Comparison of ENCODE assay signal across 22 cellular contexts in the genomic region with DNA sequence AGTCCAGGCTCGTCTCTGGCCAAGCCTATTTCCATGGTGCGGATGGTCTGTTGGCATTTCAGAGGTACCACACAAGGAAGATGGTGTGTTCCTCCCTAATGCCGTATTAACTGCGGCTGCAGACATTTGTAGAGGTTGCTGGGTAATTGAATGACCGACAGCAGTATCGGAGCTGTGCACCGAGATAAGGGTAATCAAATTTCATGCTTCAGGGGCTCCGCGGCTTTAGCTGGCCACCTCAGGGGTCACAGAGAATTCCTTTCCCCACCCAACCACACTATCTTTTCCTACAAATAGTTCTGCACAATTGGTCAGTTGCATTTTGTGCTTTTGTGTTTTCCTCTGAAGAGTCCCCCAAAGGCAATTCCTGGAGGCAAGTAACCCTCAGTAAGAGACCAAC.
A peak's percentile ranks its signal among the peaks of the same experiment; 100 is the strongest.
DNase-seq lines count a peak whose midpoint lies in the region; ATAC-seq and TF ChIP-seq lines count a peak whose summit lies in the region.
"Had no signal": no experiment of that assay in that cellular context is flagged by ENCODE, and none has a peak within 500 bp of the region (broad histone marks: within the 10 kb centered on the region; RNA-seq: fewer than 3 reads in every experiment).

No MANE protein-coding gene starts in this region.

- H3K4me3 Mint-ChIP-seq in neural progenitor cell: no peak overlapping the region
- H3K4me3 Mint-ChIP-seq: CD4-positive, alpha-beta T cell; CD8-positive, alpha-beta memory T cell; H9 had no signal

- peaks cover 20% of the 10 kb centered on the region for H3K27me3 Mint-ChIP-seq in neural progenitor cell (ENCODE audit: insufficient read depth, low read depth)
- H3K27me3 Mint-ChIP-seq: CD4-positive, alpha-beta T cell; CD8-positive, alpha-beta memory T cell had no signal

- H3K27ac Mint-ChIP-seq in neural progenitor cell: no peak overlapping the region
- H3K27ac Mint-ChIP-seq: CD14-positive monocyte; CD4-positive, alpha-beta T cell; CD8-positive, alpha-beta memory T cell; H9 had no signal

- H3K9me3 ChIP-seq in SK-N-SH: no peaks in the 10 kb centered on the region
- H3K9me3 ChIP-seq in neural progenitor cell (ENCODE audit: low read depth): no peaks in the 10 kb centered on the region
- H3K9me3 ChIP-seq: BE2C had no signal

- H2AFZ ChIP-seq in SK-N-SH (ENCODE audit: low read depth) (no peak overlapping the region), neural progenitor cell (replicated peaks) (no peak overlapping the region)
- H2AFZ ChIP-seq: GM23248 had no signal

- H3K4me3 ChIP-seq in SK-N-SH (ENCODE audit: low read depth in 2 of 2, low read length in 1 of 2) (no peak overlapping the region), neural progenitor cell (no peak overlapping the region), H7 (ENCODE audit: insufficient read depth, low read depth, low read length) (no peak overlapping the region)
- H3K4me3 ChIP-seq: BLaER1 treated with 17β-estradiol and CSF1 and Interleukin-3, amounts not matched to agents 10 nM and 100 nM; GM12878; GM23248 had no signal

- H3K36me3 Mint-ChIP-seq in neural progenitor cell: no peaks in the 10 kb centered on the region
- H3K36me3 Mint-ChIP-seq: CD14-positive monocyte; CD8-positive, alpha-beta memory T cell had no signal

- ATAC-seq in SK-N-SH treated with all-trans-retinoic acid at 6 μM for 48 hours (no peak), GM21825 (IDR thresholded peaks at IDR 0.05; ENCODE audit: unreplicated experiment) (no peak)
- ATAC-seq: GM12878, HCT116 had no signal

- CTCF ChIA-PET in SK-N-SH (lab: Yijun Ruan, JAX): no interaction called here

- H3K4me2 ChIP-seq in SK-N-SH (no peak overlapping the region), neural progenitor cell (no peak overlapping the region)
- H3K4me2 ChIP-seq: BLaER1 treated with 17β-estradiol and CSF1 and Interleukin-3, amounts not matched to agents 10 nM and 100 nM had no signal

- no peaks in the 10 kb centered on the region for H3F3A ChIP-seq in SK-N-SH (replicated peaks; ENCODE audit: insufficient read depth)
- H3F3A ChIP-seq in neural progenitor cell (ENCODE audit: low read depth): no peaks in the 10 kb centered on the region

- H3K27ac ChIP-seq in SK-N-SH (ENCODE audit: low read depth in 2 of 2, low read length in 1 of 2): no peak overlapping the region
- no peak overlapping the region for H3K27ac ChIP-seq in neural progenitor cell
- H3K27ac ChIP-seq: 22Rv1; BLaER1 treated with 17β-estradiol and CSF1 and Interleukin-3, amounts not matched to agents 10 nM and 100 nM; GM23248 had no signal

- H3K9me2 ChIP-seq in SK-N-SH: no peaks in the 10 kb centered on the region

- WGBS in SK-N-SH (ENCODE audit: low lambda C conversion rate): 6% methylated on average over 9 of the region's 9 CpGs

- no peak overlapping the region for H3K9ac ChIP-seq in SK-N-SH
- no peak overlapping the region for H3K9ac ChIP-seq in neural progenitor cell
- H3K9ac ChIP-seq: BLaER1 treated with 17β-estradiol and CSF1 and Interleukin-3, amounts not matched to agents 10 nM and 100 nM; GM23248 had no signal

- TF ChIP-seq EP300 in SK-N-SH (IDR thresholded peaks at IDR 0.05; ENCODE audit: borderline replicate concordance in 1 of 2, low read depth in 1 of 2, low read length in 1 of 2): peak in 1 of 2 experiments; percentile 46; a peak in 1 of 4 replicates

- no peaks in the 10 kb centered on the region for H4K20me1 ChIP-seq in SK-N-SH (ENCODE audit: insufficient read depth)
- peaks cover 7% of the 10 kb centered on the region for H4K20me1 ChIP-seq in neural progenitor cell (ENCODE audit: low read depth)
- H4K20me1 ChIP-seq: BLaER1 treated with 17β-estradiol and CSF1 and Interleukin-3, amounts not matched to agents 10 nM and 100 nM had no signal

- H3K4me1 ChIP-seq in SK-N-SH (ENCODE audit: control insufficient read depth in 1 of 2, insufficient read depth in 2 of 2, low read depth in 1 of 2, low read length in 1 of 2): peaks cover 0 to 11% of the 10 kb centered on the region in 2 experiments; a peak in 2 of 4 replicates
- peaks cover 7% of the 10 kb centered on the region for H3K4me1 ChIP-seq in neural progenitor cell
- H3K4me1 ChIP-seq: BE2C had no signal

- POLR2A ChIA-PET in SK-N-SH (lab: Yijun Ruan, JAX): no interaction called here

- peaks cover 12% of the 10 kb centered on the region for H3K9me3 Mint-ChIP-seq in neural progenitor cell

- H3K27me3 ChIP-seq in SK-N-SH (ENCODE audit: insufficient read depth) (no peaks in the 10 kb centered on the region), neural progenitor cell (peaks cover 56% of the 10 kb centered on the region), H7 (ENCODE audit: control insufficient read depth, insufficient read depth, low read length) (no peaks in the 10 kb centered on the region)
- H3K27me3 ChIP-seq: BLaER1 treated with 17β-estradiol and CSF1 and Interleukin-3, amounts not matched to agents 10 nM and 100 nM had no signal

- DNase-seq in SK-N-SH (peak; percentile 50), neural progenitor cell (ENCODE audit: low spot score) (peak; percentile 57), retina (peak; percentile 68), ACHN (no peak), H7 (no peak)
- DNase-seq: AML-193; BE2C; CD4-positive, alpha-beta T cell; CD8-positive, alpha-beta memory T cell; DMS 273 treated with DMSO at 0.1 percent for 48 hours; DMS79; EL; GDM1; GM23248; H9 had no signal

- no peaks in the 10 kb centered on the region for H3K36me3 ChIP-seq in SK-N-SH (replicated peaks in 1 of 2; ENCODE audit: control insufficient read depth in 1 of 2, insufficient read depth in 2 of 2, low read length in 1 of 2)
- H3K36me3 ChIP-seq in neural progenitor cell: no peaks in the 10 kb centered on the region
- H3K36me3 ChIP-seq in H7 (replicated peaks; ENCODE audit: control insufficient read depth, insufficient read depth, low read length): no peaks in the 10 kb centered on the region
- H3K36me3 ChIP-seq: BE2C; BLaER1 treated with 17β-estradiol and CSF1 and Interleukin-3, amounts not matched to agents 10 nM and 100 nM had no signal

- TF ChIP-seq CTCF in SK-N-SH (IDR thresholded peaks at IDR 0.05) (no peak), neural progenitor cell (IDR thresholded peaks at IDR 0.05) (no peak)

- no peak for TF ChIP-seq RAD21 in SK-N-SH (IDR thresholded peaks at IDR 0.05; ENCODE audit: low read length)

- in situ Hi-C loops in ACHN (cut with HindIII; ENCODE audit: low pct_ligation_motif_present, low pct_unique_long_range_greater_than_20kb, low sequenced_read_pairs): no loop called here

- peaks cover 28% of the 10 kb centered on the region for H3K4me1 Mint-ChIP-seq in neural progenitor cell
- H3K4me1 Mint-ChIP-seq: CD8-positive, alpha-beta memory T cell had no signal

- H3K79me2 ChIP-seq in SK-N-SH (ENCODE audit: insufficient read depth): no peaks in the 10 kb centered on the region
- no peaks in the 10 kb centered on the region for H3K79me2 ChIP-seq in neural progenitor cell (ENCODE audit: low read depth)

TF ChIP-seq in SK-N-SH, 30 proteins besides CTCF, POLR2A, EP300 and RAD21:
- TF ChIP-seq GATA2 (CRISPR knock-in tag; IDR thresholded peaks at IDR 0.05): peak; percentile 78
- no peak for TF ChIP-seq POLR2AphosphoS5 (IDR thresholded peaks at IDR 0.05; ENCODE audit: low read depth, low read length)
- peak; percentile 79 for TF ChIP-seq RCOR1 (IDR thresholded peaks at IDR 0.05; ENCODE audit: low read length)
- TF ChIP-seq EZH2phosphoT487 (IDR thresholded peaks at IDR 0.05; ENCODE audit: borderline replicate concordance, low read depth): no peak
- TF ChIP-seq ELF1 (IDR thresholded peaks at IDR 0.05): no peak
- TF ChIP-seq CHD2 (IDR thresholded peaks at IDR 0.05; ENCODE audit: low read length, partially characterized antibody): peak; percentile 9

TF ChIP-seq in SK-N-SH treated with all-trans-retinoic acid at 6 μM for 48 hours, 23 proteins besides CTCF, POLR2A, EP300 and RAD21:
- no peak for TF ChIP-seq ESRRG (CRISPR knock-in tag; IDR thresholded peaks at IDR 0.05)
TF ChIP-seq in SK-N-SH treated with all-trans-retinoic acid at 6 μM for 48 hours: peak in this region for 0.

Comparison
In these comparisons a context has a peak if more than half of its experiments do, and no peak if none do; other contexts are left out.
1. DNase-seq: peak in SK-N-SH (single experiment), neural progenitor cell (single experiment) and retina (single experiment); none in ACHN (single experiment) and H7 (single experiment).